Comparison of ENCODE assay signal across 8 cellular contexts in the genomic region with DNA sequence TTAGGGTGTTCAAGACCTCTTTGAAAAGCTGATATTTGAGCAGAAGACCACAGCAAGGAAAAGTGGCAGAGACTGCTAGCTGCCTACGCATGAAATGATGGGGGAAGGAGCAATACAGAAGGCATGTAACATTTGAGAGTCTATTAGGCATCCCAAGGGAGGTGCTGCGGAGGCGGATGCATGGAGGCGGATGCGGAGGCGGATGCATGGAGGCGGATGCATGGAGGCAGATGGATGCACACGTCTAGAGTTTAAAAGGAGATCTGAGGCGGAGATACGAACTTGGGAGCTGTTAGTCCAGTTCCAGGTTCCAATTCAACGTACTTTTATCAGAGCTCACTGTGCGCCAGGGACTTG. TPM values are rescaled to one million over a fixed set of nuclear protein-coding genes. Genes with fewer than 3 reads are reported as not detected.
DNase-seq lines count a peak whose midpoint lies in the region; ATAC-seq, FAIRE-seq and TF ChIP-seq lines count a peak whose summit lies in the region.

No MANE protein-coding gene starts in this region.

- H3K27me3 ChIP-seq in OCI-LY3 (ENCODE audit: low read depth, low read length) (no peaks in the 10 kb centered on the region), GM12878 (replicated peaks in 1 of 2; ENCODE audit: control insufficient read depth in 2 of 2, insufficient read depth in 2 of 2, low read length in 1 of 2) (no peaks in the 10 kb centered on the region), spleen (replicated peaks in 1 of 7) (no peaks in the 10 kb centered on the region)

- no peak for TF ChIP-seq RAD21 in GM12878 (IDR thresholded peaks at IDR 0.05; ENCODE audit: insufficient read depth, low read depth, low read length)

- in situ Hi-C loops in GM12878 (cut with MboI), result loop anchor here (5.0 to 10.0 kb wide), 2 partner anchors 250 to 878 kb away; a partner anchor contains a TSS

- CTCF ChIA-PET in GM12878 (lab: Yijun Ruan, JAX), result interaction anchor here (0.7 to 6.7 kb wide), 33 partner anchors 9 to 724 kb away, joined by 3 to 72 read pairs (median 4); a partner anchor contains a TSS

- no peak for TF ChIP-seq EP300 in GM12878 (IDR thresholded peaks at IDR 0.05; ENCODE audit: borderline replicate concordance in 1 of 2, control insufficient read depth in 1 of 2, low read depth in 2 of 2, low read length in 2 of 2)

- peak; percentile 76 for FAIRE-seq in GM12878 (lab: Jason Lieb, UNC)

- ATAC-seq in HG03196 (IDR thresholded peaks at IDR 0.05; ENCODE audit: unreplicated experiment), result peak; percentile 9
- peak; percentile 19 for ATAC-seq in GM12878
- no peak for ATAC-seq in HG02763 (IDR thresholded peaks at IDR 0.05; ENCODE audit: unreplicated experiment)

- peak; percentile 76 for DNase-seq in activated effector memory CD4-positive, alpha-beta T cell treated with anti-CD3 and anti-CD28 coated beads, Interleukin-2, amount 50 U/mL, for 16 hours
- no peak for DNase-seq in activated effector memory CD4-positive, alpha-beta T cell treated with Interleukin-2 at 50 U/mL for 16 hours
- no peak for DNase-seq in GM12878 (ENCODE audit: low read depth, low spot score)
- peak; percentile 58 for DNase-seq in iPS-NIHi11 (ENCODE audit: low spot score)
- DNase-seq in spleen, result peak; percentile 85

- SMC1A ChIA-PET in GM12878 (lab: Charles Lee; ENCODE audit: uncharacterized antibody, unreplicated experiment), result interaction anchor here (0.7 to 12.9 kb wide), 22 partner anchors 9 to 302 kb away, joined by 3 to 123 read pairs (median 4); a partner anchor contains a TSS

- TSS peak; percentile 85 for BruUV-seq in GM12878 (replicated peaks; lab: Mats Ljungman, UMichigan)

- H2AFZ ChIP-seq in OCI-LY3 (ENCODE audit: low read depth, low read length), result peak overlapping the region; percentile 77
- H2AFZ ChIP-seq in GM12878 (ENCODE audit: control insufficient read depth, low read depth, low read length), result peak overlapping the region; percentile 78

- H3K4me1 ChIP-seq in OCI-LY3 (ENCODE audit: low read length) (peaks cover 12% of the 10 kb centered on the region), GM12878 (ENCODE audit: control insufficient read depth, insufficient read depth, low read length) (peaks cover 3% of the 10 kb centered on the region; the same call in 1 of the 2 replicates), spleen (peaks cover 14 to 42% (median 24%) of the 10 kb centered on the region in 6 donors)

- WGBS in GM12878 (ENCODE audit: insufficient coverage, insufficient replicate concordance, low lambda C conversion rate, missing lambda C conversion rate), result 3% methylated on average over 12 of the region's 12 CpGs
- WGBS in spleen, 5 donors, result 0 to 2% (median 1%) methylated on average over 12 of the region's 12 CpGs

- peak overlapping the region; percentile 98 for H3K4me3 ChIP-seq in OCI-LY3 (ENCODE audit: low read length)
- peak overlapping the region; percentile 88 for H3K4me3 ChIP-seq in GM12878
- H3K4me3 ChIP-seq in spleen, result peak overlapping the region; percentile 67 to 96 (median 81)

- peak overlapping the region; percentile 94 for H3K9ac ChIP-seq in OCI-LY3 (ENCODE audit: low read length)
- H3K9ac ChIP-seq in GM12878 (ENCODE audit: control insufficient read depth, insufficient read depth, low read length), result peak overlapping the region; percentile 82

- H3K9me3 ChIP-seq in OCI-LY3 (ENCODE audit: insufficient read depth, low read length) (no peaks in the 10 kb centered on the region), GM12878 (replicated peaks; ENCODE audit: control insufficient read depth, insufficient read depth, low read length) (no peaks in the 10 kb centered on the region), spleen (no peaks in the 10 kb centered on the region)

- POLR2A ChIA-PET in GM12878 (lab: Charles Lee), result interaction anchor here (0.5 to 1.9 kb wide), 8 partner anchors 9 to 457 kb away, joined by 3 to 10 read pairs (median 4); a partner anchor contains a TSS

- peaks cover 39% of the 10 kb centered on the region for H3K79me2 ChIP-seq in OCI-LY3 (ENCODE audit: low read length)
- H3K79me2 ChIP-seq in GM12878 (ENCODE audit: control insufficient read depth, insufficient read depth, low read length), result peaks cover 37% of the 10 kb centered on the region

- H3K4me2 ChIP-seq in OCI-LY3 (ENCODE audit: low read length) (peak overlapping the region; percentile 98), GM12878 (ENCODE audit: control insufficient read depth, insufficient read depth) (peak overlapping the region; percentile 25)

- TF ChIP-seq POLR2A in GM12878 (IDR thresholded peaks at IDR 0.05; ENCODE audit: low read depth, low read length) (no peak), spleen (IDR thresholded peaks at IDR 0.05) (no peak)

- H3K27ac ChIP-seq in OCI-LY3 (ENCODE audit: low read length), result peak overlapping the region; percentile 77
- peak overlapping the region; percentile 87 for H3K27ac ChIP-seq in GM12878 (ENCODE audit: control insufficient read depth, insufficient read depth)
- peak overlapping the region; percentile 87 to 97 (median 95) for H3K27ac ChIP-seq in spleen

- H4K20me1 ChIP-seq in OCI-LY3 (ENCODE audit: insufficient read depth, low read length) (no peaks in the 10 kb centered on the region), GM12878 (ENCODE audit: control insufficient read depth, insufficient read depth) (no peaks in the 10 kb centered on the region)

- RAD21 ChIA-PET in GM12878 (lab: Charles Lee; ENCODE audit: unreplicated experiment), result interaction anchor here (0.6 to 7.7 kb wide), 23 partner anchors 9 to 1200 kb away, joined by 3 to 68 read pairs (median 4); a partner anchor contains a TSS

- H3K36me3 ChIP-seq in OCI-LY3 (replicated peaks; ENCODE audit: low read depth, low read length) (no peaks in the 10 kb centered on the region), GM12878 (ENCODE audit: control insufficient read depth in 2 of 2, insufficient read depth in 2 of 2, low read length in 1 of 2) (0 out of 4 replicates have a peak, but pooled peaks cover 0 to 5% of the 10 kb centered on the region in 2 experiments), spleen (peaks cover 0 to 26% (median 9%) of the 10 kb centered on the region in 6 donors)

- intact Hi-C loops in GM12878 (cut with micrococcal nuclease; ENCODE audit: unreplicated experiment), result loop anchor here (1.0 to 10.0 kb wide), 6 partner anchors 16 to 610 kb away; a partner anchor contains a TSS
- intact Hi-C loops in spleen (cut with DNase I; ENCODE audit: low total_unique reads), result loop anchor here (5.0 to 10.0 kb wide), 2 partner anchors 38 to 250 kb away; a partner anchor contains a TSS

- TF ChIP-seq CTCF in OCI-LY3 (IDR thresholded peaks at IDR 0.05; ENCODE audit: low read depth, low read length), result no peak
- TF ChIP-seq CTCF in GM12878 (IDR thresholded peaks at IDR 0.05 in 2 of 3, conservative IDR thresholded peaks at IDR 0.05 in 1 of 3; ENCODE audit: control insufficient read depth in 2 of 3, extremely low read depth in 1 of 3, insufficient read depth in 1 of 3, low read depth in 3 of 3, low read length in 3 of 3), result no peak
- TF ChIP-seq CTCF in spleen (IDR thresholded peaks at IDR 0.05 in 8 of 11, conservative IDR thresholded peaks at IDR 0.05 in 3 of 11), result no peak

RNA-seq across cellular contexts. Expression of a gene that starts 0.8 kb away (rescaled TPM):
- 31.3 and 31.4 TPM in 2 replicates for total RNA-seq in GM12878 (2013; cell fraction: nucleolus; rRNA removed)
- total RNA-seq in GM12878 (2014; rRNA removed) (25.0 and 25.7 TPM in 2 replicates), GM12878 (2014; rRNA removed; fragmentation: Illumina TruSeq; extraction: Trizol) (26.8 and 28.7 TPM in 2 replicates), GM12878 (2021) (21.8 and 26.3 TPM in 2 replicates), spleen (10 to 100 TPM; 12.2 to 40.3 (median 16.1) TPM)
- polyA plus RNA-seq in GM12878 (2011; ENCODE audit: low read depth), result 4.7 TPM
- polyA plus RNA-seq in GM12878 (2011; rRNA removed) (19.3 and 23.2 TPM in 2 replicates), GM12878 (2014; fragmentation: Illumina TruSeq; extraction: Trizol) (24.7 and 32.3 TPM in 2 replicates), GM12878 (2014; fragmentation: Nextera tagmentation; extraction: Ambion mirVana) (10 to 100 TPM in 1 of 2 experiments, 1 to 10 TPM in 1; 7.2 to 10.9 TPM), GM12878 (2014; rRNA removed) (16.6 and 17.6 TPM in 2 replicates), GM12878 (2016; fragmentation: Nextera tagmentation; extraction: Ambion mirVana) (10 to 100 TPM; 25.4 to 30.6 TPM), spleen (10 to 100 TPM in 1 of 3 donors, 1 to 10 TPM in 2; 7.6 to 10.0 (median 8.4) TPM)
- 7.7 and 8.5 TPM in 2 replicates for polyA plus RNA-seq in GM12878 (2011; cell fraction: cytosol; rRNA removed)
- polyA plus RNA-seq in GM12878 (2011; cell fraction: nucleus; rRNA removed), result 21.6 and 27.1 TPM in 2 replicates
- polyA plus RNA-seq in GM12878 (2012), result 5.9 and 7.2 TPM in 2 replicates
- 9.7 and 18.4 TPM in 2 replicates for polyA minus RNA-seq in GM12878 (2011; rRNA and poly(A)+ RNA removed)
- polyA minus RNA-seq in GM12878 (2011; cell fraction: cytosol; rRNA and poly(A)+ RNA removed), result 7.8 and 11.1 TPM in 2 replicates
- 8.3 and 11.7 TPM in 2 replicates for polyA minus RNA-seq in GM12878 (2011; cell fraction: nucleus; rRNA and poly(A)+ RNA removed)

RNA-seq across cellular contexts. Expression of a gene that starts 15.7 kb away (rescaled TPM):
- 1.4 and 1.7 TPM in 2 replicates for total RNA-seq in GM12878 (2013; cell fraction: nucleolus; rRNA removed)
- total RNA-seq in GM12878 (2014; rRNA removed), result 0.96 and 2.3 TPM in 2 replicates
- 1.3 and 2.0 TPM in 2 replicates for total RNA-seq in GM12878 (2014; rRNA removed; fragmentation: Illumina TruSeq; extraction: Trizol)
- total RNA-seq in GM12878 (2021), result 4.7 and 5.1 TPM in 2 replicates
- polyA plus RNA-seq in GM12878 (2011; ENCODE audit: low read depth), result 0.88 TPM
- polyA plus RNA-seq in GM12878 (2011; rRNA removed), result 0.68 and 0.85 TPM in 2 replicates
- polyA plus RNA-seq in GM12878 (2011; cell fraction: cytosol; rRNA removed), result 0.85 and 0.87 TPM in 2 replicates
- 1.4 and 1.7 TPM in 2 replicates for polyA plus RNA-seq in GM12878 (2011; cell fraction: nucleus; rRNA removed)
- 1.7 and 2.7 TPM in 2 replicates for polyA plus RNA-seq in GM12878 (2012)
- polyA plus RNA-seq in GM12878 (2014; fragmentation: Illumina TruSeq; extraction: Trizol), result 0.96 TPM in 1 of 2 replicates, not detected in the other
- under 1 TPM in 1 of 2 experiments, not detected in 1; 0.38 TPM for polyA plus RNA-seq in GM12878 (2014; fragmentation: Nextera tagmentation; extraction: Ambion mirVana)
- polyA plus RNA-seq in GM12878 (2014; rRNA removed), result 1.7 and 2.0 TPM in 2 replicates
- 1 to 10 TPM; 3.0 to 3.8 TPM for polyA plus RNA-seq in GM12878 (2016; fragmentation: Nextera tagmentation; extraction: Ambion mirVana)
- polyA minus RNA-seq in GM12878 (2011; rRNA and poly(A)+ RNA removed), result 1.4 and 1.5 TPM in 2 replicates
- 0.62 TPM in 1 of 2 replicates, not detected in the other for polyA minus RNA-seq in GM12878 (2011; cell fraction: cytosol; rRNA and poly(A)+ RNA removed)
- polyA minus RNA-seq in GM12878 (2011; cell fraction: nucleus; rRNA and poly(A)+ RNA removed), result 1.3 TPM in 2 replicates
- 10 to 100 TPM in 2 of 7 donors, 1 to 10 TPM in 5; 6.0 to 12.5 (median 8.0) TPM for total RNA-seq in spleen
- polyA plus RNA-seq in spleen, result 1 to 10 TPM in 2 of 3 donors, under 1 TPM in 1; 0.41 to 1.3 (median 1.0) TPM

Comparison
In these comparisons a context has a peak if more than half of its experiments do, and no peak if none do; other contexts are left out.
1. DNase-seq: peak in activated effector memory CD4-positive, alpha-beta T cell treated with anti-CD3 and anti-CD28 coated beads, Interleukin-2, amount 50 U/mL, for 16 hours (single experiment), iPS-NIHi11 (single experiment) and spleen (single experiment); none in activated effector memory CD4-positive, alpha-beta T cell treated with Interleukin-2 at 50 U/mL for 16 hours (single experiment) and GM12878 (single experiment).
2. Peak in every context shown above with its lines, with median percentiles within 50 percentile points of each other: H3K27ac ChIP-seq and H3K4me3 ChIP-seq.